ENCODE assay signal across 1 cellular context in genomic region chr10:58919927-58920654, GRCh38.
TF ChIP-seq lines count a peak whose summit lies in the region.

No MANE protein-coding gene starts in this region.

TF ChIP-seq in IMR-90, 13 proteins besides CTCF, POLR2A, EP300 and RAD21:
- TF ChIP-seq SMC3 (IDR thresholded peaks at IDR 0.05; ENCODE audit: low read depth, low read length) (no peak), MAZ (IDR thresholded peaks at IDR 0.05; ENCODE audit: borderline replicate concordance, low read depth, low read length) (no peak), BHLHE40 (IDR thresholded peaks at IDR 0.05; ENCODE audit: low read depth, low read length) (no peak), CEBPB (IDR thresholded peaks at IDR 0.05; ENCODE audit: low read depth, low read length) (no peak), RFX5 (IDR thresholded peaks at IDR 0.05; ENCODE audit: low read depth, low read length) (no peak), RCOR1 (IDR thresholded peaks at IDR 0.05; ENCODE audit: insufficient replicate concordance, low read length) (no peak), NFE2L2 (IDR thresholded peaks at IDR 0.05; ENCODE audit: low read depth, low read length) (no peak), USF2 (IDR thresholded peaks at IDR 0.05; ENCODE audit: low read depth, low read length) (no peak), FOS (IDR thresholded peaks at IDR 0.05; ENCODE audit: low read depth, low read length) (no peak), MXI1 (IDR thresholded peaks at IDR 0.05; ENCODE audit: borderline replicate concordance, low read depth, low read length) (no peak), MAFK (IDR thresholded peaks at IDR 0.05; ENCODE audit: low read depth, low read length) (no peak), CHD1 (IDR thresholded peaks at IDR 0.05; ENCODE audit: low read depth, low read length) (no peak)
- TF ChIP-seq, protein P1, sequence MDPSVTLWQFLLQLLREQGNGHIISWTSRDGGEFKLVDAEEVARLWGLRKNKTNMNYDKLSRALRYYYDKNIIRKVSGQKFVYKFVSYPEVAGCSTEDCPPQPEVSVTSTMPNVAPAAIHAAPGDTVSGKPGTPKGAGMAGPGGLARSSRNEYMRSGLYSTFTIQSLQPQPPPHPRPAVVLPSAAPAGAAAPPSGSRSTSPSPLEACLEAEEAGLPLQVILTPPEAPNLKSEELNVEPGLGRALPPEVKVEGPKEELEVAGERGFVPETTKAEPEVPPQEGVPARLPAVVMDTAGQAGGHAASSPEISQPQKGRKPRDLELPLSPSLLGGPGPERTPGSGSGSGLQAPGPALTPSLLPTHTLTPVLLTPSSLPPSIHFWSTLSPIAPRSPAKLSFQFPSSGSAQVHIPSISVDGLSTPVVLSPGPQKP (IDR thresholded peaks at IDR 0.05; ENCODE audit: borderline replicate concordance, low read depth, low read length): no peak
